ENCODE assay signal across 14 cellular contexts in genomic region chr12:110694330-110694891, GRCh38. TPM values are rescaled to one million over a fixed set of nuclear protein-coding genes. Genes with fewer than 3 reads are reported as not detected.
DNase-seq lines count a peak whose midpoint lies in the region; ATAC-seq, FAIRE-seq and TF ChIP-seq lines count a peak whose summit lies in the region.
"Had no signal": no experiment of that assay in that cellular context is flagged by ENCODE, and none has a peak within 500 bp of the region (broad histone marks: within the 10 kb centered on the region; RNA-seq: fewer than 3 reads in every experiment).

No MANE protein-coding gene starts in this region.

- no peak for TF ChIP-seq POLR2A in heart left ventricle (IDR thresholded peaks at IDR 0.05)

- H3F3A ChIP-seq in MM.1S (ENCODE audit: insufficient read depth, low read length), result no peaks in the 10 kb centered on the region

- H3K9me3 ChIP-seq in heart left ventricle (no peaks in the 10 kb centered on the region), pancreas (no peaks in the 10 kb centered on the region), MM.1S (replicated peaks; ENCODE audit: insufficient read depth, low read length) (no peaks in the 10 kb centered on the region)

- no peak overlapping the region for H3K4me3 ChIP-seq in heart left ventricle
- no peak overlapping the region for H3K4me3 ChIP-seq in pancreas
- no peak overlapping the region for H3K4me3 ChIP-seq in MM.1S (ENCODE audit: low read length)

- H4K20me1 ChIP-seq in MM.1S (ENCODE audit: insufficient read depth, low read length), result no peaks in the 10 kb centered on the region

- H3K4me1 ChIP-seq in heart left ventricle (peaks cover 7 to 89% (median 21%) of the 10 kb centered on the region in 12 donors), pancreas (no peaks in the 10 kb centered on the region), MM.1S (ENCODE audit: low read length) (peaks cover 4% of the 10 kb centered on the region; the same call in 1 of the 2 replicates)

- FAIRE-seq in pancreas (lab: Jason Lieb, UNC), result no peak

- H3K27ac ChIP-seq in heart left ventricle, result peak overlapping the region in 11 of 12 donors; percentile 29 to 91 (median 72)
- H3K27ac ChIP-seq in pancreas, result no peak overlapping the region
- no peak overlapping the region for H3K27ac ChIP-seq in MM.1S (ENCODE audit: low read length)
- H3K27ac ChIP-seq: C4-2B had no signal

- H3K4me2 ChIP-seq in MM.1S (ENCODE audit: low read depth, low read length), result no peak overlapping the region

- TF ChIP-seq CTCF in heart left ventricle (IDR thresholded peaks at IDR 0.05), result no peak
- TF ChIP-seq CTCF in pancreas (IDR thresholded peaks at IDR 0.05), result no peak
- TF ChIP-seq CTCF in MM.1S (IDR thresholded peaks at IDR 0.05; ENCODE audit: low read length), result no peak

- WGBS in heart left ventricle, 4 donors, result 38 to 58% (median 55%) methylated on average over 10 to 12 of the region's 12 CpGs
- WGBS in pancreas, 2 donors, result 53 to 60% methylated on average over 12 of the region's 12 CpGs

- H3K79me2 ChIP-seq in MM.1S (ENCODE audit: low read length), result no peaks in the 10 kb centered on the region

- H2AFZ ChIP-seq in MM.1S (ENCODE audit: low read length), result no peak overlapping the region

- peak in 9 of 14 donors; percentile 7 to 65 (median 32) for DNase-seq in C1 segment of cervical spinal cord (lab: John Stamatoyannopoulos, UW)
- DNase-seq in OCI-M1 (lab: John Stamatoyannopoulos, UW), result peak; percentile 70
- peak; percentile 51 to 93 (median 76) for DNase-seq in heart left ventricle
- DNase-seq in pancreas, result peak in 3 of 6 donors; percentile 27 to 55 (median 46)
- no peak for DNase-seq in NK-92 treated with Interleukin-12 subunit alpha and Interleukin-12 subunit beta, amount 100 ng/mL, for 24 hours (lab: John Stamatoyannopoulos, UW)
- DNase-seq in MM.1S, result no peak
- DNase-seq: activated CD8-positive, alpha-beta memory T cell treated with anti-CD3 and anti-CD28 coated beads, Interleukin-2, amount 50 U/mL, for 4 hours; NCI-H774; nephron progenitor cell; stimulated activated naive CD8-positive, alpha-beta T cell treated with anti-CD3 and anti-CD28 coated beads, Interleukin-15, Interleukin-2, amounts not matched to agents 100 U/mL and 50 U/mL, for 24 hours; T-helper 17 cell had no signal

- no peaks in the 10 kb centered on the region for H3K27me3 ChIP-seq in heart left ventricle
- H3K27me3 ChIP-seq in pancreas, result no peaks in the 10 kb centered on the region
- no peaks in the 10 kb centered on the region for H3K27me3 ChIP-seq in MM.1S (replicated peaks; ENCODE audit: insufficient read depth, low read length)

- H3K9ac ChIP-seq in MM.1S (ENCODE audit: low read length), result no peak overlapping the region

- peak; percentile 67 to 87 (median 74) for ATAC-seq in heart left ventricle
- ATAC-seq in pancreas, result peak; percentile 43 to 60 (median 51)
- ATAC-seq in GM21825 (IDR thresholded peaks at IDR 0.05; ENCODE audit: unreplicated experiment), result no peak
- no peak for ATAC-seq in HG03439 (IDR thresholded peaks at IDR 0.05; ENCODE audit: unreplicated experiment)
- ATAC-seq: stimulated activated naive CD8-positive, alpha-beta T cell treated with anti-CD3 and anti-CD28 coated beads, Interleukin-15, Interleukin-2, amounts not matched to agents 100 U/mL and 50 U/mL, for 24 hours; T-helper 17 cell had no signal

- no peaks in the 10 kb centered on the region for H3K36me3 ChIP-seq in heart left ventricle
- H3K36me3 ChIP-seq in pancreas, result no peaks in the 10 kb centered on the region
- H3K36me3 ChIP-seq in MM.1S (replicated peaks; ENCODE audit: insufficient read depth, low read length), result no peaks in the 10 kb centered on the region

- intact Hi-C loops in heart left ventricle (cut with DNase I) (loop anchor here in 6 of 10 donors (5.0 to 10.0 kb wide), 5 partner anchors 77 to 190 kb away; partner anchors contain the start of genes RAD9B (in 1 of the 6), TCTN1 (in 1 of the 6) and VPS29 (in 1 of the 6)), pancreas (cut with DNase I) (no loop called here)

- no peaks in the 10 kb centered on the region for H3K9me2 ChIP-seq in MM.1S (replicated peaks; ENCODE audit: insufficient read depth, low read length)

RNA-seq across cellular contexts. Expression of gene HVCN1, which starts 5.5 kb away (rescaled TPM):
- total RNA-seq in heart left ventricle (10 to 100 TPM in 6 of 9 donors, 1 to 10 TPM in 3; 4.1 to 55.3 (median 11.8) TPM), pancreas (1 to 10 TPM in 3 of 6 donors, under 1 TPM in 3; 0.42 to 5.2 (median 1.1) TPM)
- polyA plus RNA-seq in heart left ventricle (10 to 100 TPM in 1 of 2 donors, 1 to 10 TPM in 1; 9.5 to 13.6 TPM), pancreas (1 to 10 TPM; 1.5 to 2.0 TPM)

RNA-seq across cellular contexts. Expression of gene PPP1CC, which starts 48.3 kb away (rescaled TPM):
- 100 to 1,000 TPM; 110 to 207 (median 150) TPM for total RNA-seq in heart left ventricle
- polyA plus RNA-seq in heart left ventricle, result 100 to 1,000 TPM in 1 of 2 donors, 10 to 100 TPM in 1; 90.6 to 130 TPM
- total RNA-seq in pancreas, result 10 to 100 TPM; 58.6 to 92.7 (median 75.9) TPM
- polyA plus RNA-seq in pancreas, result 10 to 100 TPM; 33.3 to 52.9 TPM

Comparison
In these comparisons a context has a peak if more than half of its experiments do, and no peak if none do; other contexts are left out.
1. DNase-seq: peak in C1 segment of cervical spinal cord (9 of 14), OCI-M1 (single experiment) and heart left ventricle (5 of 5); none in NK-92 treated with Interleukin-12 subunit alpha and Interleukin-12 subunit beta, amount 100 ng/mL, for 24 hours (single experiment) and MM.1S (single experiment).
2. ATAC-seq: peak in heart left ventricle (4 of 4) and pancreas (4 of 4); none in GM21825 (single experiment) and HG03439 (single experiment).
3. H3K27ac ChIP-seq: peak in heart left ventricle (11 of 12); none in pancreas (0 of 4) and MM.1S (single experiment).
4. intact Hi-C loops: an anchor here in heart left ventricle (5.0 to 10.0 kb wide); none called in pancreas.